In the genomic region with DNA sequence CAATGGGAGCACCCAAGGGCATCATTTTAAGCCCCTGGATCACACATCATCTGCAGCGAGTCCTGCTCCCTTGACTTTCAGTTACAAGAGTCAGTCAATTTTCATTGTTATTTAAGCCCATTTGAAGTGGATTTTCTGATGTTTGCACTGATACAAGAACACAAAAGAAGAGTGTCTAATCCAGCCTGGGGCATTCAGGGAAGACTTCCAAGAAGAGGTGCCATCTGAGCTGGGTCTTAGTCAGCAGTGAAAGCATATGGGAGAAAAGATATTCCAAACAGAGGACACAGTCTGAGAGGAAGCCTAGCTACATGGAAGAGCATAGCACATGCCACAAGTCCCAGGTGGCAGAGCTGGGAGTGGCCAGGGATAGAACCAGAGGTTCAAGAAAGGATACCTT, we compare ENCODE assay signal across 21 cellular contexts.
"Had no signal": no experiment of that assay in that cellular context is flagged by ENCODE, and none has a peak within 500 bp of the region (broad histone marks: within the 10 kb centered on the region; RNA-seq: fewer than 3 reads in every experiment).

No MANE protein-coding gene starts in this region.

- H3K9me3 ChIP-seq: body of pancreas, left lung, spleen, upper lobe of left lung had no signal

- ATAC-seq: activated CD8-positive, alpha-beta T cell treated with anti-CD3 and anti-CD28 coated beads, Interleukin-2, amount 10 ng/mL, durations not matched to agents 7 days and 5 days; body of pancreas; naive thymus-derived CD4-positive, alpha-beta T cell; stimulated activated naive CD8-positive, alpha-beta T cell treated with anti-CD3 and anti-CD28 coated beads, Interleukin-15, Interleukin-2, amounts not matched to agents 100 U/mL and 50 U/mL, for 24 hours had no signal

- H3K27ac ChIP-seq: cardiac muscle cell, epithelial cell of prostate, left lung, spleen, upper lobe of left lung had no signal

- FAIRE-seq: TTC549 had no signal

- H2AFZ ChIP-seq: hepatocyte had no signal

- H3K4me2 ChIP-seq: hepatocyte had no signal

- H3K36me3 ChIP-seq: cardiac muscle cell, left lung, spleen, upper lobe of left lung had no signal

- DNase-seq: activated CD4-positive, alpha-beta T cell treated with anti-CD3 and anti-CD28 coated beads for 1 hour; activated CD4-positive, alpha-beta T cell treated with anti-CD3 and anti-CD28 coated beads, Interleukin-2, amount 50 U/mL, for 1 hour; activated CD8-positive, alpha-beta T cell treated with anti-CD3 and anti-CD28 coated beads, Interleukin-2, amount 10 ng/mL, durations not matched to agents 7 days and 5 days; activated gamma-delta T cell treated with Interleukin-2 at 50 U/mL for 16 hours; anterior cingulate cortex; body of pancreas; cortex of kidney; immature natural killer cell; kidney glomerular epithelial cell; left lung; naive thymus-derived CD4-positive, alpha-beta T cell; retina; spleen; stimulated activated CD4-positive, alpha-beta T cell treated with anti-CD3 and anti-CD28 coated beads, Interleukin-4, amount 100 ng/mL, for 24 hours; stimulated activated naive CD8-positive, alpha-beta T cell treated with anti-CD3 and anti-CD28 coated beads, Interleukin-15, Interleukin-2, amounts not matched to agents 100 U/mL and 50 U/mL, for 24 hours; upper lobe of left lung had no signal

- H3K27me3 ChIP-seq: body of pancreas, hepatocyte, upper lobe of left lung had no signal

- H3K4me3 ChIP-seq: body of pancreas, cardiac muscle cell, hepatocyte, left lung, lung, spleen, upper lobe of left lung had no signal
